8 cellular contexts compared by ENCODE assay signal in genomic region chr19:31483226-31483857, GRCh38.
"Had no signal": no experiment of that assay in that cellular context is flagged by ENCODE, and none has a peak within 500 bp of the region (broad histone marks: within the 10 kb centered on the region; RNA-seq: fewer than 3 reads in every experiment).

No MANE protein-coding gene starts in this region.

- H3K4me3 Mint-ChIP-seq: IgD-negative memory B cell had no signal

- H3K36me3 ChIP-seq: HAP-1 had no signal

- H2AFZ ChIP-seq: GM23248 had no signal

- H3K9me3 ChIP-seq: HAP-1 had no signal

- FAIRE-seq: HepG2 had no signal

- H3K27ac ChIP-seq: GM23248, HL-60 had no signal

- H3K9ac ChIP-seq: GM23248 had no signal

- H3K4me1 Mint-ChIP-seq: IgD-negative memory B cell had no signal

- H3K4me1 ChIP-seq: HAP-1 had no signal

- H3K27ac Mint-ChIP-seq: IgD-negative memory B cell had no signal

- H3K27me3 Mint-ChIP-seq: IgD-negative memory B cell had no signal

- DNase-seq: GM23248, GOT3, H7 had no signal

- ATAC-seq: HCT116, HepG2 had no signal

- H3K4me3 ChIP-seq: GM23248, HAP-1 had no signal
